In the genomic region with DNA sequence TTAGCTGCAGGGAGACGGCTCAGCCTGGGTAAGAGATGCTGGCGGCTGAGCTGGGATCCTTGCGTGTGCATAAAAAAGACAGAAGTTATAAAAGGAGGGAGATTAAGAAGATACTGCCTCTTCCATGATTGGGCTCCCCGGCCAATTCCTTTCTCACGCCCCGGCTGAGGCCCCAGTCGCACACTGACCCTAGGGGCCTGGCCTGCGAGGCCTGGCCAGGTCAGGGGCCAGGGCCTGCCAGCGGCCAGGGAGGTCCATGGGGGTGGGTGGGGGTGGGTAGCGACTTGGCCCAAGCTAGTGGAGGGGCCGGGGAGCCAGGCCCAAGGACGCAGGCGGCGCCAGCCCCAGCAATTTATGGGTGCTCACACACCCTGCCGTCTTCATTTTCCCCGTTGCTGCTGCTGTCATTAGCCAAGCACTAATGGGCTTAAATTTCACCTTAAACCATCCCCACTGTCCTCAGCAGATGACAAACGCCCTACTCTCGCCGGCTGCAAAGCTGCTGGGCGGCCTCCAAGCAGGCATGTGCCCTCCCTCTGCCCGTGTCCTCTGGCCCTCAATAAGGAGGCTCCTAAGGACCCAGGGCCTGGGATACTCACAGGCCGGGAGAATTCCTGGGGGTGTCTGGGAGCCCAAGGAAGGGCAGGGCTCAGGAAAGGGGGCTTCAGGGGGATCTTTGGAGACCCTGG, we compare ENCODE assay signal across 19 cellular contexts.
A peak's percentile ranks its signal among the peaks of the same experiment; 100 is the strongest.
DNase-seq lines count a peak whose midpoint lies in the region; ATAC-seq and TF ChIP-seq lines count a peak whose summit lies in the region.
"Had no signal": no experiment of that assay in that cellular context is flagged by ENCODE, and none has a peak within 500 bp of the region (broad histone marks: within the 10 kb centered on the region; RNA-seq: fewer than 3 reads in every experiment).

No MANE protein-coding gene starts in this region.

- H3K9me2 ChIP-seq in neural cell (ENCODE audit: insufficient read depth, low read length) = no peaks in the 10 kb centered on the region

- no peaks in the 10 kb centered on the region for H3K4me1 ChIP-seq in urinary bladder (ENCODE audit: insufficient read depth)

- no peak for TF ChIP-seq EP300 in neural cell (conservative IDR thresholded peaks at IDR 0.05; ENCODE audit: poor library complexity, severe bottlenecking)

- peak overlapping the region; percentile 46 for H3K4me3 Mint-ChIP-seq in glutamatergic neuron (ENCODE audit: unreplicated experiment)
- H3K4me3 Mint-ChIP-seq: effector memory CD8-positive, alpha-beta T cell; GM23338; T-helper 17 cell had no signal

- no peak overlapping the region for H2AFZ ChIP-seq in neural cell (ENCODE audit: low read depth, low read length)
- H2AFZ ChIP-seq: GM23338 had no signal

- H3K27me3 Mint-ChIP-seq in glutamatergic neuron (ENCODE audit: unreplicated experiment) = peaks cover 31% of the 10 kb centered on the region
- H3K27me3 Mint-ChIP-seq: effector memory CD8-positive, alpha-beta T cell; T-helper 17 cell had no signal

- no peak for TF ChIP-seq RAD21 in neural cell (conservative IDR thresholded peaks at IDR 0.05)

- peak overlapping the region; percentile 66 for H3K27ac Mint-ChIP-seq in glutamatergic neuron (ENCODE audit: unreplicated experiment)
- H3K27ac Mint-ChIP-seq: activated T-helper 2 cell treated with anti-CD3 and anti-CD28 coated beads, Interferon-gamma antibody, Interleukin-2, Interleukin-4, amounts not matched to agents 10 μg/mL and 5 μg/mL and 100 μg/mL, durations not matched to agents 14 hours and 24 hours and 36 hours; GM23338; T-helper 17 cell had no signal

- no peaks in the 10 kb centered on the region for H3K9me3 ChIP-seq in neural cell (ENCODE audit: low read length)
- H3K9me3 ChIP-seq: upper lobe of left lung had no signal

- no peak overlapping the region for H3K4me2 ChIP-seq in neural cell (ENCODE audit: low read length)
- H3K4me2 ChIP-seq: GM23338 had no signal

- H3K9me3 Mint-ChIP-seq in glutamatergic neuron (ENCODE audit: unreplicated experiment) = peaks cover 22% of the 10 kb centered on the region
- H3K9me3 Mint-ChIP-seq: activated T-helper 2 cell treated with anti-CD3 and anti-CD28 coated beads, Interferon-gamma antibody, Interleukin-2, Interleukin-4, amounts not matched to agents 10 μg/mL and 5 μg/mL and 100 μg/mL, durations not matched to agents 14 hours and 24 hours and 36 hours; effector memory CD8-positive, alpha-beta T cell; GM23338 had no signal

- TF ChIP-seq CTCF in glutamatergic neuron (IDR thresholded peaks at IDR 0.05; ENCODE audit: partially characterized antibody, unreplicated experiment) = no peak
- no peak for TF ChIP-seq CTCF in neural cell (IDR thresholded peaks at IDR 0.05; ENCODE audit: poor library complexity, severe bottlenecking)

- peaks cover 46% of the 10 kb centered on the region for H3K4me1 Mint-ChIP-seq in glutamatergic neuron (ENCODE audit: low read depth, unreplicated experiment)

- H3K36me3 ChIP-seq in neural cell (ENCODE audit: insufficient read depth, low read length) (peaks cover 3% of the 10 kb centered on the region), urinary bladder (ENCODE audit: insufficient read depth) (no peaks in the 10 kb centered on the region)

- DNase-seq in NCI-H524 (lab: John Stamatoyannopoulos, UW) (peak; percentile 31 to 52), NCI-H524 treated with DMSO at 0.1 percent for 48 hours (lab: John Stamatoyannopoulos, UW) (no peak), glutamatergic neuron (no peak), NCI-H345 (lab: John Stamatoyannopoulos, UW) (no peak)
- DNase-seq: central memory CD4-positive, alpha-beta T cell; effector memory CD8-positive, alpha-beta T cell; KBM-7; NCI-H1105; NCI-H446; SIG-M5; T-helper 17 cell had no signal

- no peaks in the 10 kb centered on the region for H3F3A ChIP-seq in neural cell (ENCODE audit: insufficient read depth, low read length, poor library complexity, severe bottlenecking)

- H3K27ac ChIP-seq in neural cell (ENCODE audit: low read length) = peak overlapping the region; percentile 73
- peak overlapping the region; percentile 26 for H3K27ac ChIP-seq in urinary bladder (ENCODE audit: low read depth)
- H3K27ac ChIP-seq: upper lobe of left lung had no signal

- ATAC-seq in HG02610 (IDR thresholded peaks at IDR 0.05; ENCODE audit: unreplicated experiment) (no peak), GM19023 (IDR thresholded peaks at IDR 0.05; ENCODE audit: unreplicated experiment) (no peak)
- ATAC-seq: activated CD4-positive, CD25-positive, alpha-beta regulatory T cell treated with anti-CD3 and anti-CD28 coated beads, Interleukin-2, amount 50 U/mL, for 24 hours; effector memory CD8-positive, alpha-beta T cell; T-helper 17 cell had no signal

- peaks cover 5% of the 10 kb centered on the region for H3K36me3 Mint-ChIP-seq in glutamatergic neuron (ENCODE audit: unreplicated experiment)

- 33% methylated on average over 22 of the region's 22 CpGs for WGBS in urinary bladder

- peaks cover 77% of the 10 kb centered on the region for H3K79me2 ChIP-seq in neural cell (replicated peaks; ENCODE audit: insufficient read depth, low read length)

- H4K20me1 ChIP-seq in neural cell (ENCODE audit: insufficient read depth) = peaks cover 20% of the 10 kb centered on the region

- H3K9ac ChIP-seq in neural cell (ENCODE audit: low read length) = peak overlapping the region; percentile 56

- no peaks in the 10 kb centered on the region for H3K27me3 ChIP-seq in neural cell (ENCODE audit: insufficient read depth, low read depth, low read length)
- H3K27me3 ChIP-seq: upper lobe of left lung had no signal

- peak overlapping the region; percentile 28 for H3K4me3 ChIP-seq in neural cell (ENCODE audit: low read length)
- no peak overlapping the region for H3K4me3 ChIP-seq in urinary bladder (ENCODE audit: low read depth, low read length)
- H3K4me3 ChIP-seq: GM23338, upper lobe of left lung had no signal

TF ChIP-seq in neural cell, 6 proteins besides CTCF, POLR2A, EP300 and RAD21:
- TF ChIP-seq TAF1 (IDR thresholded peaks at IDR 0.05; ENCODE audit: low read depth) (no peak), MXI1 (conservative IDR thresholded peaks at IDR 0.05; ENCODE audit: poor library complexity, severe bottlenecking) (no peak), POLR2AphosphoS5 (IDR thresholded peaks at IDR 0.05) (no peak), SMC3 (conservative IDR thresholded peaks at IDR 0.05; ENCODE audit: poor library complexity) (no peak), EZH2 (IDR thresholded peaks at IDR 0.05; ENCODE audit: borderline replicate concordance, insufficient read depth, low read length, poor library complexity, severe bottlenecking) (no peak)
- TF ChIP-seq, protein P1, sequence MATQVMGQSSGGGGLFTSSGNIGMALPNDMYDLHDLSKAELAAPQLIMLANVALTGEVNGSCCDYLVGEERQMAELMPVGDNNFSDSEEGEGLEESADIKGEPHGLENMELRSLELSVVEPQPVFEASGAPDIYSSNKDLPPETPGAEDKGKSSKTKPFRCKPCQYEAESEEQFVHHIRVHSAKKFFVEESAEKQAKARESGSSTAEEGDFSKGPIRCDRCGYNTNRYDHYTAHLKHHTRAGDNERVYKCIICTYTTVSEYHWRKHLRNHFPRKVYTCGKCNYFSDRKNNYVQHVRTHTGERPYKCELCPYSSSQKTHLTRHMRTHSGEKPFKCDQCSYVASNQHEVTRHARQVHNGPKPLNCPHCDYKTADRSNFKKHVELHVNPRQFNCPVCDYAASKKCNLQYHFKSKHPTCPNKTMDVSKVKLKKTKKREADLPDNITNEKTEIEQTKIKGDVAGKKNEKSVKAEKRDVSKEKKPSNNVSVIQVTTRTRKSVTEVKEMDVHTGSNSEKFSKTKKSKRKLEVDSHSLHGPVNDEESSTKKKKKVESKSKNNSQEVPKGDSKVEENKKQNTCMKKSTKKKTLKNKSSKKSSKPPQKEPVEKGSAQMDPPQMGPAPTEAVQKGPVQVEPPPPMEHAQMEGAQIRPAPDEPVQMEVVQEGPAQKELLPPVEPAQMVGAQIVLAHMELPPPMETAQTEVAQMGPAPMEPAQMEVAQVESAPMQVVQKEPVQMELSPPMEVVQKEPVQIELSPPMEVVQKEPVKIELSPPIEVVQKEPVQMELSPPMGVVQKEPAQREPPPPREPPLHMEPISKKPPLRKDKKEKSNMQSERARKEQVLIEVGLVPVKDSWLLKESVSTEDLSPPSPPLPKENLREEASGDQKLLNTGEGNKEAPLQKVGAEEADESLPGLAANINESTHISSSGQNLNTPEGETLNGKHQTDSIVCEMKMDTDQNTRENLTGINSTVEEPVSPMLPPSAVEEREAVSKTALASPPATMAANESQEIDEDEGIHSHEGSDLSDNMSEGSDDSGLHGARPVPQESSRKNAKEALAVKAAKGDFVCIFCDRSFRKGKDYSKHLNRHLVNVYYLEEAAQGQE (IDR thresholded peaks at IDR 0.05; ENCODE audit: borderline replicate concordance) = no peak

Comparison
In these comparisons a context has a peak if more than half of its experiments do, and no peak if none do; other contexts are left out.
1. DNase-seq: peak in NCI-H524 (2 of 2); none in NCI-H524 treated with DMSO at 0.1 percent for 48 hours (single experiment), glutamatergic neuron (single experiment) and NCI-H345 (single experiment).